Comparison of ENCODE assay signal across 1 cellular context in genomic region chr17:52181842-52182241, GRCh38.
TF ChIP-seq lines count a peak whose summit lies in the region.

No MANE protein-coding gene starts in this region.

TF ChIP-seq in H1, 55 proteins besides CTCF, POLR2A, EP300 and RAD21:
- TF ChIP-seq USF2 (IDR thresholded peaks at IDR 0.05; ENCODE audit: low read length) = no peak
- TF ChIP-seq SIN3A (conservative IDR thresholded peaks at IDR 0.05 in 1 of 2, IDR thresholded peaks at IDR 0.05 in 1 of 2; ENCODE audit: low read depth in 1 of 2, low read length in 2 of 2) = no peak
- TF ChIP-seq E2F6 (IDR thresholded peaks at IDR 0.05) = no peak
